12 cellular contexts compared by ENCODE assay signal in the genomic region with DNA sequence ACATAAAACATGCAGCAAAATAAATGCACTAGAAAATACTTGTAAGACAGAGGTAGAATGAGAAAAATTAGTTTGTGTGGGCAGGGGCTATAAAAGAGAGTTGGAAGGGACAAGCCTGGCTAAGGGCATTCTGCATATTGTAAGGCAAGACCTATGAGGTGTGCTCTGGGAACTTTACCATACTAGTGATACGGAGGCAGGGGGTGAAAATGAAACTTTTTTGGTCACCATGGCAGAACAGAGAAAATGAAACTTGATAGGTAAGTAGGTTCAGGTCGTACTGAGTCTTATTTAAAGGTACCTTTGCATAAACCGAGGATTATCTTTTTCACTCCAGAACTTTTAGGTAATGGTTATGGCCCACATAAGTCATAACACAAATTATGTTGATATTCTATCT.
A peak's percentile ranks its signal among the peaks of the same experiment; 100 is the strongest.
DNase-seq lines count a peak whose midpoint lies in the region; ATAC-seq and TF ChIP-seq lines count a peak whose summit lies in the region.
"Had no signal": no experiment of that assay in that cellular context is flagged by ENCODE, and none has a peak within 500 bp of the region (broad histone marks: within the 10 kb centered on the region; RNA-seq: fewer than 3 reads in every experiment).

No MANE protein-coding gene starts in this region.

- ATAC-seq in GM18511 (IDR thresholded peaks at IDR 0.05; ENCODE audit: unreplicated experiment) (peak; percentile 64), GM19455 (IDR thresholded peaks at IDR 0.05; ENCODE audit: unreplicated experiment) (peak; percentile 96), HG02981 (IDR thresholded peaks at IDR 0.05; ENCODE audit: unreplicated experiment) (peak; percentile 88), WTC11 (no peak)

- POLR2A ChIA-PET in WTC11 (lab: Charles Lee), result no interaction called here

- H3K27ac Mint-ChIP-seq in activated naive CD8-positive, alpha-beta T cell treated with anti-CD3 and anti-CD28 coated beads for 36 hours, result peak overlapping the region; percentile 35
- H3K27ac Mint-ChIP-seq in WTC11, result no peak overlapping the region

- H3K27me3 Mint-ChIP-seq in activated naive CD8-positive, alpha-beta T cell treated with anti-CD3 and anti-CD28 coated beads for 36 hours, result no peaks in the 10 kb centered on the region
- no peaks in the 10 kb centered on the region for H3K27me3 Mint-ChIP-seq in WTC11 (ENCODE audit: low read depth)

- no peak for TF ChIP-seq CTCF in WTC11 (IDR thresholded peaks at IDR 0.05)

- H3K4me3 Mint-ChIP-seq in activated naive CD8-positive, alpha-beta T cell treated with anti-CD3 and anti-CD28 coated beads for 36 hours, result no peak overlapping the region
- no peak overlapping the region for H3K4me3 Mint-ChIP-seq in WTC11

- no peak overlapping the region for H3K4me3 ChIP-seq in effector memory CD4-positive, alpha-beta T cell (ENCODE audit: insufficient read depth, low read depth, low read length, poor library complexity, severe bottlenecking)
- H3K4me3 ChIP-seq: Peyer's patch, uterus had no signal

- no peak for DNase-seq in activated naive CD8-positive, alpha-beta T cell treated with anti-CD3 and anti-CD28 coated beads for 36 hours
- no peak for DNase-seq in effector memory CD4-positive, alpha-beta T cell
- no peak for DNase-seq in AG20443 (ENCODE audit: low spot score)
- no peak for DNase-seq in WTC11 (ENCODE audit: low spot score)
- no peak for DNase-seq in kidney glomerular epithelial cell (lab: John Stamatoyannopoulos, UW)
- DNase-seq: NCI-H2081, Peyer's patch, retina, uterus had no signal

- CTCF ChIA-PET in WTC11 (lab: Charles Lee), result no interaction called here

- no peaks in the 10 kb centered on the region for H3K4me1 ChIP-seq in effector memory CD4-positive, alpha-beta T cell (ENCODE audit: control insufficient read depth, insufficient read depth, low read length, poor library complexity, severe bottlenecking)
- H3K4me1 ChIP-seq: Peyer's patch, uterus had no signal

- H3K36me3 Mint-ChIP-seq in activated naive CD8-positive, alpha-beta T cell treated with anti-CD3 and anti-CD28 coated beads for 36 hours, result peaks cover 24% of the 10 kb centered on the region
- H3K36me3 Mint-ChIP-seq in WTC11, result peaks cover 58% of the 10 kb centered on the region

- H3K27ac ChIP-seq in effector memory CD4-positive, alpha-beta T cell (ENCODE audit: insufficient read depth, low read length, poor library complexity, severe bottlenecking), result no peak overlapping the region
- H3K27ac ChIP-seq: Peyer's patch, uterus had no signal

- no peaks in the 10 kb centered on the region for H3K9me3 ChIP-seq in effector memory CD4-positive, alpha-beta T cell (ENCODE audit: control insufficient read depth, low read length)
- H3K9me3 ChIP-seq: Peyer's patch, uterus had no signal

- H3K36me3 ChIP-seq in effector memory CD4-positive, alpha-beta T cell (ENCODE audit: control insufficient read depth, insufficient read depth, low read length), result peaks cover 37% of the 10 kb centered on the region
- H3K36me3 ChIP-seq: uterus had no signal

- no peaks in the 10 kb centered on the region for H3K27me3 ChIP-seq in effector memory CD4-positive, alpha-beta T cell (replicated peaks; ENCODE audit: control insufficient read depth, insufficient read depth, low read length, poor library complexity, severe bottlenecking)
- H3K27me3 ChIP-seq: Peyer's patch, uterus had no signal

- no peaks in the 10 kb centered on the region for H3K9me3 Mint-ChIP-seq in activated naive CD8-positive, alpha-beta T cell treated with anti-CD3 and anti-CD28 coated beads for 36 hours
- H3K9me3 Mint-ChIP-seq in WTC11, result no peaks in the 10 kb centered on the region

- H3K4me1 Mint-ChIP-seq in activated naive CD8-positive, alpha-beta T cell treated with anti-CD3 and anti-CD28 coated beads for 36 hours, result peaks cover 13% of the 10 kb centered on the region
- peaks cover 3% of the 10 kb centered on the region; the same call in 1 of the 2 replicates for H3K4me1 Mint-ChIP-seq in WTC11

TF ChIP-seq in WTC11, 78 proteins besides CTCF, POLR2A, EP300 and RAD21:
- TF ChIP-seq, protein P1, sequence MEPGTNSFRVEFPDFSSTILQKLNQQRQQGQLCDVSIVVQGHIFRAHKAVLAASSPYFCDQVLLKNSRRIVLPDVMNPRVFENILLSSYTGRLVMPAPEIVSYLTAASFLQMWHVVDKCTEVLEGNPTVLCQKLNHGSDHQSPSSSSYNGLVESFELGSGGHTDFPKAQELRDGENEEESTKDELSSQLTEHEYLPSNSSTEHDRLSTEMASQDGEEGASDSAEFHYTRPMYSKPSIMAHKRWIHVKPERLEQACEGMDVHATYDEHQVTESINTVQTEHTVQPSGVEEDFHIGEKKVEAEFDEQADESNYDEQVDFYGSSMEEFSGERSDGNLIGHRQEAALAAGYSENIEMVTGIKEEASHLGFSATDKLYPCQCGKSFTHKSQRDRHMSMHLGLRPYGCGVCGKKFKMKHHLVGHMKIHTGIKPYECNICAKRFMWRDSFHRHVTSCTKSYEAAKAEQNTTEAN (CRISPR knock-in tag; IDR thresholded peaks at IDR 0.05), result no peak
- no peak for TF ChIP-seq TEAD1 (CRISPR knock-in tag; IDR thresholded peaks at IDR 0.05)
- TF ChIP-seq ZNF317 (CRISPR knock-in tag; IDR thresholded peaks at IDR 0.05; ENCODE audit: borderline replicate concordance, low read depth), result no peak
- TF ChIP-seq, protein P2, sequence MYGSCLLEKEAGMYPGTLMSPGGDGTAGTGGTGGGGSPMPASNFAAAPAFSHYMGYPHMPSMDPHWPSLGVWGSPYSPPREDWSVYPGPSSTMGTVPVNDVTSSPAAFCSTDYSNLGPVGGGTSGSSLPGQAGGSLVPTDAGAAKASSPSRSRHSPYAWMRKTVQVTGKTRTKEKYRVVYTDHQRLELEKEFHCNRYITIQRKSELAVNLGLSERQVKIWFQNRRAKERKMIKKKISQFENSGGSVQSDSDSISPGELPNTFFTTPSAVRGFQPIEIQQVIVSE (CRISPR knock-in tag; IDR thresholded peaks at IDR 0.05; ENCODE audit: borderline replicate concordance), result no peak
- no peak for TF ChIP-seq IRF1 (CRISPR knock-in tag; IDR thresholded peaks at IDR 0.05)
- no peak for TF ChIP-seq JAZF1 (CRISPR knock-in tag; IDR thresholded peaks at IDR 0.05)
- TF ChIP-seq SMAD4 (CRISPR knock-in tag; IDR thresholded peaks at IDR 0.05), result no peak
- TF ChIP-seq IRF2 (CRISPR knock-in tag; IDR thresholded peaks at IDR 0.05; ENCODE audit: borderline replicate concordance, low read depth), result no peak
- no peak for TF ChIP-seq ZNF219 (CRISPR knock-in tag; IDR thresholded peaks at IDR 0.05; ENCODE audit: borderline replicate concordance)
- TF ChIP-seq GABPB1 (CRISPR knock-in tag; IDR thresholded peaks at IDR 0.05), result no peak
- no peak for TF ChIP-seq RORB (CRISPR knock-in tag; IDR thresholded peaks at IDR 0.05)
- TF ChIP-seq, protein P3, sequence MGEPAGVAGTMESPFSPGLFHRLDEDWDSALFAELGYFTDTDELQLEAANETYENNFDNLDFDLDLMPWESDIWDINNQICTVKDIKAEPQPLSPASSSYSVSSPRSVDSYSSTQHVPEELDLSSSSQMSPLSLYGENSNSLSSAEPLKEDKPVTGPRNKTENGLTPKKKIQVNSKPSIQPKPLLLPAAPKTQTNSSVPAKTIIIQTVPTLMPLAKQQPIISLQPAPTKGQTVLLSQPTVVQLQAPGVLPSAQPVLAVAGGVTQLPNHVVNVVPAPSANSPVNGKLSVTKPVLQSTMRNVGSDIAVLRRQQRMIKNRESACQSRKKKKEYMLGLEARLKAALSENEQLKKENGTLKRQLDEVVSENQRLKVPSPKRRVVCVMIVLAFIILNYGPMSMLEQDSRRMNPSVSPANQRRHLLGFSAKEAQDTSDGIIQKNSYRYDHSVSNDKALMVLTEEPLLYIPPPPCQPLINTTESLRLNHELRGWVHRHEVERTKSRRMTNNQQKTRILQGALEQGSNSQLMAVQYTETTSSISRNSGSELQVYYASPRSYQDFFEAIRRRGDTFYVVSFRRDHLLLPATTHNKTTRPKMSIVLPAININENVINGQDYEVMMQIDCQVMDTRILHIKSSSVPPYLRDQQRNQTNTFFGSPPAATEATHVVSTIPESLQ (CRISPR knock-in tag; IDR thresholded peaks at IDR 0.05), result no peak
- TF ChIP-seq NR2C2 (CRISPR knock-in tag; IDR thresholded peaks at IDR 0.05), result no peak
- no peak for TF ChIP-seq PRRX2 (CRISPR knock-in tag; IDR thresholded peaks at IDR 0.05)
- TF ChIP-seq, protein P4, sequence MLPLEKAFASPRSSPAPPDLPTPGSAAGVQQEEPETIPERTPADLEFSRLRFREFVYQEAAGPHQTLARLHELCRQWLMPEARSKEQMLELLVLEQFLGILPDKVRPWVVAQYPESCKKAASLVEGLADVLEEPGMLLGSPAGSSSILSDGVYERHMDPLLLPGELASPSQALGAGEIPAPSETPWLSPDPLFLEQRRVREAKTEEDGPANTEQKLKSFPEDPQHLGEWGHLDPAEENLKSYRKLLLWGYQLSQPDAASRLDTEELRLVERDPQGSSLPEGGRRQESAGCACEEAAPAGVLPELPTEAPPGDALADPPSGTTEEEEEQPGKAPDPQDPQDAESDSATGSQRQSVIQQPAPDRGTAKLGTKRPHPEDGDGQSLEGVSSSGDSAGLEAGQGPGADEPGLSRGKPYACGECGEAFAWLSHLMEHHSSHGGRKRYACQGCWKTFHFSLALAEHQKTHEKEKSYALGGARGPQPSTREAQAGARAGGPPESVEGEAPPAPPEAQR (CRISPR knock-in tag; IDR thresholded peaks at IDR 0.05), result no peak
- no peak for TF ChIP-seq MYBL2 (CRISPR knock-in tag; IDR thresholded peaks at IDR 0.05)
- TF ChIP-seq NFE2L1 (CRISPR knock-in tag; IDR thresholded peaks at IDR 0.05), result no peak
